16 cellular contexts compared by ENCODE assay signal in the genomic region with DNA sequence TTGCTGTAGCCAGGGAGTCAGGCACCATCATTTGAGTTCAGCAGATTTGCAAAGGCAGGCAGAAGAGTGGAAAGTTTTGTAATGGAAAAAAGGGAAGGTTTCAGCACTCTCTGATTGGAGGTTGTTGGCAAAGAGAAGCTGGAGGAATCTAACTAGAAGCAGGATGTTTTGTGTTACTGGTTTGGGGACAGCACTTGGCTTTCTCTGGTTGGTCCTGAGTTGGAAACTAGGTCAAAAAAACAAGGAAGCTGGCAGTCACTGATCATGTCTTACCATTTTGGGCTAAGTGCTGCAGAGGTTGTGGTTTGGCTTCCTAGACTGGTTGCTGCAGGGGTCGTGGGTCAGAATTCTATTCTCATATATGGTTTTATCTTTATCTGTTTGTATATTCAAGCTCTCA.
DNase-seq lines count a peak whose midpoint lies in the region; ATAC-seq and TF ChIP-seq lines count a peak whose summit lies in the region.
"Had no signal": no experiment of that assay in that cellular context is flagged by ENCODE, and none has a peak within 500 bp of the region (broad histone marks: within the 10 kb centered on the region; RNA-seq: fewer than 3 reads in every experiment).

No MANE protein-coding gene starts in this region.

- no peaks in the 10 kb centered on the region for H3K36me3 Mint-ChIP-seq in activated T-cell treated with anti-CD3 and anti-CD28 coated beads, Interleukin-2, amount 50 U/mL, for 24 hours (ENCODE audit: low read depth)
- H3K36me3 Mint-ChIP-seq: naive thymus-derived CD4-positive, alpha-beta T cell; WTC11 had no signal

- H3K4me1 ChIP-seq in adrenal gland (replicated peaks in 1 of 2) = peaks cover 0 to 4% of the 10 kb centered on the region in 2 donors
- H3K4me1 ChIP-seq: BE2C had no signal

- peaks cover 5% of the 10 kb centered on the region for H3K4me1 Mint-ChIP-seq in activated T-cell treated with anti-CD3 and anti-CD28 coated beads, Interleukin-2, amount 50 U/mL, for 24 hours (ENCODE audit: low read depth)
- H3K4me1 Mint-ChIP-seq: naive thymus-derived CD4-positive, alpha-beta T cell; WTC11 had no signal

- H3K27me3 ChIP-seq in adrenal gland = no peaks in the 10 kb centered on the region
- H3K27me3 ChIP-seq: BE2C, SJSA1 had no signal

- H3K36me3 ChIP-seq in adrenal gland (replicated peaks in 1 of 2) = no peaks in the 10 kb centered on the region
- H3K36me3 ChIP-seq: BE2C, SJSA1 had no signal

- intact Hi-C loops in adrenal gland (cut with DNase I) = no loop called here

- TF ChIP-seq CTCF in adrenal gland (IDR thresholded peaks at IDR 0.05) = no peak

- no peak for TF ChIP-seq POLR2A in adrenal gland (IDR thresholded peaks at IDR 0.05)

- H3K27me3 Mint-ChIP-seq in activated T-cell treated with anti-CD3 and anti-CD28 coated beads, Interleukin-2, amount 50 U/mL, for 24 hours = peaks cover 5% of the 10 kb centered on the region

- DNase-seq in AG20443 (ENCODE audit: low spot score) (peak; percentile 38), adrenal gland (peak in 5 of 7 donors; percentile 5 to 59 (median 24)), fibroblast of the conjunctiva (ENCODE audit: low read depth) (peak; percentile 1), pons (ENCODE audit: low spot score) (peak; percentile 5), NOMO-1 treated with dmso at 0.1 percent for 144 hours (lab: John Stamatoyannopoulos, UW; ENCODE audit: unreplicated experiment) (no peak)
- no peak for DNase-seq in activated T-cell treated with anti-CD3 and anti-CD28 coated beads, Interleukin-2, amount 50 U/mL, for 24 hours
- DNase-seq in activated CD8-positive, alpha-beta memory T cell treated with anti-CD3 and anti-CD28 coated beads, Interleukin-2, amount 50 U/mL, for 4 hours = no peak
- DNase-seq: amniotic stem cell; BE2C; naive thymus-derived CD4-positive, alpha-beta T cell; NCI-H2081 had no signal

- H3K9me3 Mint-ChIP-seq in activated T-cell treated with anti-CD3 and anti-CD28 coated beads, Interleukin-2, amount 50 U/mL, for 24 hours = no peaks in the 10 kb centered on the region
- H3K9me3 Mint-ChIP-seq: WTC11 had no signal

- ATAC-seq in HG02870 (IDR thresholded peaks at IDR 0.05; ENCODE audit: unreplicated experiment) = no peak
- ATAC-seq: naive thymus-derived CD4-positive, alpha-beta T cell; WTC11 had no signal

- H3K27ac ChIP-seq in adrenal gland = peak overlapping the region in 2 of 5 donors; percentile 30 to 59
- H3K27ac ChIP-seq: KMS-11, SJSA1, skin epidermis had no signal

- H3K27ac Mint-ChIP-seq in activated T-cell treated with anti-CD3 and anti-CD28 coated beads, Interleukin-2, amount 50 U/mL, for 24 hours = no peak overlapping the region
- H3K27ac Mint-ChIP-seq: naive thymus-derived CD4-positive, alpha-beta T cell; WTC11 had no signal

- no peak overlapping the region for H3K4me3 Mint-ChIP-seq in activated T-cell treated with anti-CD3 and anti-CD28 coated beads, Interleukin-2, amount 50 U/mL, for 24 hours
- H3K4me3 Mint-ChIP-seq: naive thymus-derived CD4-positive, alpha-beta T cell; WTC11 had no signal

- no peaks in the 10 kb centered on the region for H3K9me3 ChIP-seq in adrenal gland (replicated peaks in 1 of 3)
- H3K9me3 ChIP-seq: BE2C, SJSA1 had no signal

- no peak overlapping the region for H3K4me3 ChIP-seq in adrenal gland
- H3K4me3 ChIP-seq: SJSA1, skin epidermis had no signal

- WGBS in adrenal gland, 4 donors = 11 to 37% (median 30%) methylated on average over 1 of the region's 1 CpG

Comparison
In these comparisons a context has a peak if more than half of its experiments do, and no peak if none do; other contexts are left out.
1. DNase-seq: peak in AG20443 (single experiment), adrenal gland (5 of 7), fibroblast of the conjunctiva (single experiment) and pons (single experiment); none in activated T-cell treated with anti-CD3 and anti-CD28 coated beads, Interleukin-2, amount 50 U/mL, for 24 hours (single experiment), NOMO-1 treated with dmso at 0.1 percent for 144 hours (single experiment) and activated CD8-positive, alpha-beta memory T cell treated with anti-CD3 and anti-CD28 coated beads, Interleukin-2, amount 50 U/mL, for 4 hours (single experiment).